ENCODE assay signal across 8 cellular contexts in the genomic region with DNA sequence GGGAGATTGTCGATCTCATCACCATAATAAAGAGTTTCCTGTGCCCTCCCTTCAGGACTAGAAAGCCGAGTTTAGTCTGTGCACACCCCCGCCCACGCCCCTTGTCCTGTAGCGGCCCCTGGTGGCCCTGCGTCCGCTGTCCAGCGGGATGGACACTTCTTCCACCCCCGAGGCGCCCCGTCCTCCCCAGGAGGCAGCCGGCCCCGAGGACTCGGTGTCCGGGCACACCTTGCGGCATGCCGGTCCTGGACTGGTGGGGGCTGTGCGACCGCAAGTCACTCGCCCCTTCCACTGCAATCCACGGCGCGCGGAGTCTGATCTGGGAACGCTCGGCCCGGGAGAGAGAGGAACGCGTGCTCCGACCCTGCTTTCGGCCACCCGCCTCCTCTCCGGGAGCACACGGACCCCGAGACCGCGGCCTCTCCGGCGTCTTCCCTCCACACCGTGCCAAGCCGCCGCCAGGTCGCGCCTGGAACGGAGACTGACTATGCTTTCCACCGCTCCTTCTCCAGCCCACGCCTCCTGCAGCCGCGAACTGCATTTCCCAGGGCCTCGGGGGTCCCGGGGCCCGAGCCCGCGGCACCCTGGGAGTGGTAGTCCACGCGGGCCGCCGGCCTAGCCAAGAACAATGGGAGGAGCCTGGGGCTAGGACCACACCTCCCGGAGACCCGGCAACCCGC. TPM values are rescaled to one million over a fixed set of nuclear protein-coding genes. Genes with fewer than 3 reads are reported as not detected.
DNase-seq lines count a peak whose midpoint lies in the region; ATAC-seq and TF ChIP-seq lines count a peak whose summit lies in the region.

No MANE protein-coding gene starts in this region.

- H3K27me3 Mint-ChIP-seq in activated B cell treated with CpG ODN at 0.5 μM for 24 hours, result no peaks in the 10 kb centered on the region

- DNase-seq in 8988T (peak; percentile 95), NCI-H2196 (lab: John Stamatoyannopoulos, UW; ENCODE audit: unreplicated experiment) (peak; percentile 87), activated B cell treated with CpG ODN at 0.5 μM for 24 hours (peak; percentile 75), iris pigment epithelial cell (ENCODE audit: low read depth) (peak; percentile 95)
- peak; percentile 98 for DNase-seq in central memory CD4-positive, alpha-beta T cell
- DNase-seq in stimulated activated CD4-positive, alpha-beta T cell treated with anti-CD3 and anti-CD28 coated beads, Interleukin-12 subunit alpha, Interleukin-12 subunit beta, amount 100 ng/mL, for 4 hours, result peak; percentile 94

- H3K36me3 Mint-ChIP-seq in activated B cell treated with CpG ODN at 0.5 μM for 24 hours (ENCODE audit: low read depth), result peaks cover 25% of the 10 kb centered on the region

- ATAC-seq in GM18520 (IDR thresholded peaks at IDR 0.05; ENCODE audit: unreplicated experiment) (peak; percentile 42), HG03066 (IDR thresholded peaks at IDR 0.05; ENCODE audit: low read depth, unreplicated experiment) (peak; percentile 44), activated B cell treated with CpG ODN at 0.5 μM for 24 hours (ENCODE audit: low read depth) (peak; percentile 79)

- TF ChIP-seq CTCF in activated B cell treated with CpG ODN at 0.5 μM for 24 hours (IDR thresholded peaks at IDR 0.05), result no peak

- peaks cover 68% of the 10 kb centered on the region for H3K4me1 Mint-ChIP-seq in activated B cell treated with CpG ODN at 0.5 μM for 24 hours

- CTCF ChIA-PET in activated B cell treated with CpG ODN at 0.5 μM for 24 hours (lab: Charles Lee), result interaction anchor here (0.9 to 1.7 kb wide), 2 partner anchors 21 to 22 kb away, joined by 3 to 5 read pairs; no protein-coding TSS in a partner anchor

- H3K9me3 Mint-ChIP-seq in activated B cell treated with CpG ODN at 0.5 μM for 24 hours, result no peaks in the 10 kb centered on the region

- peak overlapping the region; percentile 97 for H3K27ac Mint-ChIP-seq in activated B cell treated with CpG ODN at 0.5 μM for 24 hours

- intact Hi-C loops in activated B cell treated with CpG ODN at 0.5 μM for 24 hours (cut with micrococcal nuclease), result loop anchor here (1.0 to 10.0 kb wide), 14 partner anchors 15 to 392 kb away; partner anchors contain the start of genes CD22, COX6B1, HCST and LIN37

- H3K4me3 Mint-ChIP-seq in activated B cell treated with CpG ODN at 0.5 μM for 24 hours, result peak overlapping the region; percentile 93

- POLR2A ChIA-PET in activated B cell treated with CpG ODN at 0.5 μM for 24 hours (lab: Charles Lee), result interaction anchor here (1.5 to 7.2 kb wide), 4 partner anchors 10 to 31 kb away, joined by 5 to 238 read pairs (median 14); partner anchors contain the start of gene LIN37

RNA-seq across cellular contexts. Expression of gene KMT2B, which starts 0.7 kb away (rescaled TPM):
- total RNA-seq in activated B cell treated with CpG ODN at 0.5 μM for 24 hours, result 65.6 and 65.8 TPM in 2 replicates

RNA-seq across cellular contexts. Expression of gene ZBTB32, which starts 12.8 kb away (rescaled TPM):
- 16.4 and 21.4 TPM in 2 replicates for total RNA-seq in activated B cell treated with CpG ODN at 0.5 μM for 24 hours

RNA-seq across cellular contexts. Expression of gene IGFLR1, which starts 25.1 kb away (rescaled TPM):
- 130 and 133 TPM in 2 replicates for total RNA-seq in activated B cell treated with CpG ODN at 0.5 μM for 24 hours

RNA-seq across cellular contexts. Expression of gene U2AF1L4, which starts 28.1 kb away (rescaled TPM):
- 41.0 and 46.1 TPM in 2 replicates for total RNA-seq in activated B cell treated with CpG ODN at 0.5 μM for 24 hours

RNA-seq across cellular contexts. Expression of gene PSENEN, which starts 28.3 kb away (rescaled TPM):
- 45.0 and 45.6 TPM in 2 replicates for total RNA-seq in activated B cell treated with CpG ODN at 0.5 μM for 24 hours

Comparison
In these comparisons a context has a peak if more than half of its experiments do, and no peak if none do; other contexts are left out.
1. Peak in every context shown above with its lines: DNase-seq and ATAC-seq.